Comparison of ENCODE assay signal across 8 cellular contexts in the genomic region with DNA sequence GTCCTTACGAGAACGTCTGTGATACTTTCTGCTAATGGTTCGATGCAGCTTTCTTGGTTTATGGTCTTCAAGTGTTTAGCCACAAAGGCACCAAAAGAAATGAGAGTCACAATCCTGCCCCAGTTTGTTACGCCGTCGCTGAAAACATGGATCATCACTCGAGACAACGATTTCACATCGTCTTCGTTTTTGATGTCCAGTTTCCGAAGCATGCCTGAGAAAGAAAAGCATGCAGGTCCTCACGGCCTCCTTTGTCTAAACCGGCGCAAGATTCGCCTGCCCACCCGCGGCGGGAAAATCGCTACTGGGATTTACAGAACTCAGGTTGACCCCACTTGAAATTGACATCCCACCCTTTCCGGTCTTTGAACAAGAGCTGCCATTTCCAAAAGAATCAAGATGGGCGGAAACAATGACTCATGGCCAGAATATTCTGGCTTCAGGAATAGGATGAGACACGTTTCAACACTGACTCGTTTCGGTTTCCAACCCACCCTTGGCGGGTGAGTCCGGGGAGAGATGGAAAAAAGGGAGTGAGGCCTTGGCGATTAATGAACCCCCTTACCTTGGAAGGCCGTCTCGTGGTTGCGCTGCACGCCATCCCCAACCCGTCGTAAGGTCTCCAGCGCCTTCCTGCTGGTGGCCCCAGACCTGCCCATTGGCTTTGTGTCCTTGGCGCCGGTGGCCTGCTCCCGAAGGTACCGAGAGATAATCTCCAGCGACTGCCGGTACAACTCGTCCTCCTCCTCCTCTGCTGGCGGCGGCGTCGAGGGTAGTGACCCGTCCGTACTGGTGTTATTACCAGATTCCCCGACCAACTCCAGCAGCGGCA. TPM values are rescaled to one million over a fixed set of nuclear protein-coding genes. Genes with fewer than 3 reads are reported as not detected.
A peak's percentile ranks its signal among the peaks of the same experiment; 100 is the strongest.
DNase-seq lines count a peak whose midpoint lies in the region; ATAC-seq and TF ChIP-seq lines count a peak whose summit lies in the region.

No MANE protein-coding gene starts in this region.

- H3K27me3 Mint-ChIP-seq in GM23338 (ENCODE audit: insufficient read depth, low read depth, poor library complexity) (peaks cover 41% of the 10 kb centered on the region), natural killer cell (ENCODE audit: low read depth in 2 of 2) (no peaks in the 10 kb centered on the region)

- no peaks in the 10 kb centered on the region for H3K9me3 ChIP-seq in upper lobe of left lung

- H3K36me3 ChIP-seq in BJ (ENCODE audit: control insufficient read depth, insufficient read depth, low read length) (peaks cover 12% of the 10 kb centered on the region), GM23338 (ENCODE audit: insufficient read depth) (peaks cover 51% of the 10 kb centered on the region), upper lobe of left lung (peaks cover 27 to 51% (median 34%) of the 10 kb centered on the region in 4 donors)

- peaks cover 51% of the 10 kb centered on the region for H3F3A ChIP-seq in GM23338 (replicated peaks; ENCODE audit: low read depth)

- peaks cover 68% of the 10 kb centered on the region for H3K79me2 ChIP-seq in GM23338 (replicated peaks; ENCODE audit: insufficient read depth)

- CTCF ChIA-PET in BJ (lab: Yijun Ruan, JAX) = interaction anchor here (0.5 to 8.4 kb wide), 7 partner anchors 15 to 505 kb away, joined by 3 to 72 read pairs (median 3); no protein-coding TSS in a partner anchor

- H3K36me3 Mint-ChIP-seq in GM23338 (ENCODE audit: low read depth) (peaks cover 58% of the 10 kb centered on the region), natural killer cell (peaks cover 33% of the 10 kb centered on the region)

- no peak overlapping the region for H2AFZ ChIP-seq in GM23338

- peak overlapping the region; percentile 92 for H3K4me2 ChIP-seq in GM23338

- POLR2A ChIA-PET in BJ (lab: Charles Lee) = interaction anchor here (0.6 to 2.9 kb wide), 7 partner anchors 10 to 246 kb away, joined by 3 to 22 read pairs (median 5); a partner anchor contains a TSS

- H3K27me3 ChIP-seq in BJ (ENCODE audit: control insufficient read depth, insufficient read depth, low read length) = no peaks in the 10 kb centered on the region
- no peaks in the 10 kb centered on the region for H3K27me3 ChIP-seq in GM23338 (ENCODE audit: insufficient read depth)
- H3K27me3 ChIP-seq in upper lobe of left lung = no peaks in the 10 kb centered on the region

- TF ChIP-seq POLR2A in upper lobe of left lung (IDR thresholded peaks at IDR 0.05) = peak in 3 of 4 donors; percentile 9 to 54 (median 13)

- no peaks in the 10 kb centered on the region for H3K9me2 ChIP-seq in GM23338 (ENCODE audit: insufficient read depth)

- H3K4me1 ChIP-seq in GM23338 (ENCODE audit: insufficient read depth) (peaks cover 43% of the 10 kb centered on the region), upper lobe of left lung (peaks cover 24 to 34% (median 32%) of the 10 kb centered on the region in 4 donors)

- peak overlapping the region; percentile 100 for H3K27ac ChIP-seq in GM23338 (ENCODE audit: low read depth)
- peak overlapping the region; percentile 98 to 100 (median 99) for H3K27ac ChIP-seq in upper lobe of left lung

- H3K4me1 Mint-ChIP-seq in GM23338 = peaks cover 39% of the 10 kb centered on the region
- peaks cover 57 to 60% of the 10 kb centered on the region in 2 donors for H3K4me1 Mint-ChIP-seq in natural killer cell

- peak overlapping the region; percentile 100 for H3K27ac Mint-ChIP-seq in GM23338
- peak overlapping the region; percentile 96 to 99 for H3K27ac Mint-ChIP-seq in natural killer cell

- WGBS in upper lobe of left lung, 2 donors = 0 to 1% methylated on average over 29 to 44 of the region's 49 CpGs

- peak overlapping the region; percentile 74 for H3K4me3 ChIP-seq in BJ (ENCODE audit: low read depth, low read length)
- peak overlapping the region; percentile 96 for H3K4me3 ChIP-seq in GM23338
- H3K4me3 ChIP-seq in fibroblast of mammary gland (ENCODE audit: control insufficient read depth, low read depth, low read length) = peak overlapping the region; percentile 86
- H3K4me3 ChIP-seq in upper lobe of left lung = peak overlapping the region; percentile 61 to 97 (median 88)

- peaks cover 48% of the 10 kb centered on the region for H4K20me1 ChIP-seq in GM23338 (replicated peaks; ENCODE audit: insufficient read depth)

- TF ChIP-seq CTCF in BJ (IDR thresholded peaks at IDR 0.05; ENCODE audit: insufficient read depth, low read depth, low read length) (no peak), GM23338 (conservative IDR thresholded peaks at IDR 0.05; ENCODE audit: low read depth in 2 of 2) (no peak), fibroblast of mammary gland (conservative IDR thresholded peaks at IDR 0.05; ENCODE audit: control insufficient read depth, insufficient read depth, low read depth, low read length) (no peak), natural killer cell (IDR thresholded peaks at IDR 0.05) (no peak), upper lobe of left lung (IDR thresholded peaks at IDR 0.05) (no peak)

- ATAC-seq in GM23338 = peak; percentile 1
- ATAC-seq in natural killer cell = no peak
- peak; percentile 44 to 49 for ATAC-seq in upper lobe of left lung (ENCODE audit: low FRiP score in 2 of 2)
- ATAC-seq in GM18868 (IDR thresholded peaks at IDR 0.05; ENCODE audit: unreplicated experiment) = no peak

- intact Hi-C loops in natural killer cell (cut with micrococcal nuclease) = loop anchor here (1.0 to 2.0 kb wide), 3 partner anchors 15 to 50 kb away; a partner anchor contains a TSS

- H3K9me3 Mint-ChIP-seq in GM23338 = peaks cover 8% of the 10 kb centered on the region; the same call in 1 of the 3 replicates
- H3K9me3 Mint-ChIP-seq in natural killer cell = no peaks in the 10 kb centered on the region

- TF ChIP-seq EP300 in upper lobe of left lung (IDR thresholded peaks at IDR 0.05) = peak in 3 of 4 donors; percentile 10 to 92 (median 87)

- DNase-seq in BJ (ENCODE audit: low read depth) (peak; percentile 57), GM23338 (ENCODE audit: low spot score) (peak; percentile 55), NCI-H226 (peak; percentile 92), fibroblast of mammary gland (ENCODE audit: low read depth) (peak; percentile 92), natural killer cell (peak; percentile 47), upper lobe of left lung (peak in 1 of 2 donors; percentile 68)
- peak; percentile 60 for DNase-seq in activated T-cell treated with anti-CD3 and anti-CD28 coated beads, Interleukin-2, amount 50 U/mL, for 1 hour

- H3K4me3 Mint-ChIP-seq in GM23338 = peak overlapping the region; percentile 99
- H3K4me3 Mint-ChIP-seq in natural killer cell = peak overlapping the region; percentile 100

RNA-seq across cellular contexts. Expression of a gene that starts 0.9 kb away (rescaled TPM):
- 45.4 and 80.5 TPM in 2 replicates for polyA plus RNA-seq in BJ (2011; rRNA removed)
- polyA minus RNA-seq in BJ (2011; rRNA and poly(A)+ RNA removed) = 69.5 and 71.5 TPM in 2 replicates
- 237 and 244 TPM in 2 replicates for total RNA-seq in GM23338 (2014; rRNA removed; shearing (Covaris generic))
- polyA plus RNA-seq in GM23338 (2016; fragmentation: Nextera tagmentation; extraction: Ambion mirVana) = 46.7 and 55.3 TPM in 2 replicates
- 1,000 to 10,000 TPM in 1 of 3 donors, 100 to 1,000 TPM in 2; 929 to 1,396 (median 938) TPM for total RNA-seq in natural killer cell
- total RNA-seq in upper lobe of left lung = 100 to 1,000 TPM; 188 to 580 (median 425) TPM

RNA-seq across cellular contexts. Expression of a gene that starts 29.3 kb away (rescaled TPM):
- polyA plus RNA-seq in BJ (2011; rRNA removed) (6.1 and 8.6 TPM in 2 replicates), GM23338 (2016; fragmentation: Nextera tagmentation; extraction: Ambion mirVana) (4.6 and 5.8 TPM in 2 replicates)
- polyA minus RNA-seq in BJ (2011; rRNA and poly(A)+ RNA removed) = 3.8 and 5.9 TPM in 2 replicates
- 3.6 and 5.3 TPM in 2 replicates for total RNA-seq in GM23338 (2014; rRNA removed; shearing (Covaris generic))
- total RNA-seq in natural killer cell (1 to 10 TPM; 1.7 to 2.9 (median 2.9) TPM), upper lobe of left lung (100 to 1,000 TPM in 4 of 6 donors, 10 to 100 TPM in 2; 40.3 to 169 (median 139) TPM)

RNA-seq across cellular contexts. Expression of a gene that starts 50.9 kb away (rescaled TPM):
- 35.8 and 47.2 TPM in 2 replicates for polyA plus RNA-seq in BJ (2011; rRNA removed)
- 11.8 and 26.8 TPM in 2 replicates for polyA minus RNA-seq in BJ (2011; rRNA and poly(A)+ RNA removed)
- total RNA-seq in GM23338 (2014; rRNA removed; shearing (Covaris generic)) = 143 and 200 TPM in 2 replicates
- 114 and 121 TPM in 2 replicates for polyA plus RNA-seq in GM23338 (2016; fragmentation: Nextera tagmentation; extraction: Ambion mirVana)
- total RNA-seq in natural killer cell = 100 to 1,000 TPM; 185 to 228 (median 220) TPM
- total RNA-seq in upper lobe of left lung = 100 to 1,000 TPM; 141 to 271 (median 212) TPM

Comparison
In these comparisons a context has a peak if more than half of its experiments do, and no peak if none do; other contexts are left out.
1. ATAC-seq: peak in GM23338 (single experiment) and upper lobe of left lung (2 of 2); none in natural killer cell (0 of 3) and GM18868 (single experiment).
2. Peak in every context shown above with its lines, with median percentiles within 50 percentile points of each other: H3K4me3 ChIP-seq.